ENCODE assay signal across 2 cellular contexts in genomic region chr4:85824166-85824945, GRCh38.
TF ChIP-seq lines count a peak whose summit lies in the region.

No MANE protein-coding gene starts in this region.

TF ChIP-seq in IMR-90, 13 proteins besides CTCF, POLR2A, EP300 and RAD21:
- TF ChIP-seq ELK1 (IDR thresholded peaks at IDR 0.05; ENCODE audit: borderline replicate concordance, low read depth, low read length) (no peak), SMC3 (IDR thresholded peaks at IDR 0.05; ENCODE audit: low read depth, low read length) (no peak), CEBPB (IDR thresholded peaks at IDR 0.05; ENCODE audit: low read depth, low read length) (no peak), NFE2L2 (IDR thresholded peaks at IDR 0.05; ENCODE audit: low read depth, low read length) (no peak)

TF ChIP-seq in H1, 55 proteins besides CTCF, POLR2A, EP300 and RAD21:
- TF ChIP-seq MAFK (IDR thresholded peaks at IDR 0.05; ENCODE audit: low read depth, low read length), result no peak
- no peak for TF ChIP-seq ZNF274 (IDR thresholded peaks at IDR 0.05; ENCODE audit: borderline replicate concordance, extremely low read depth, low read length)
- no peak for TF ChIP-seq CEBPB (IDR thresholded peaks at IDR 0.05; ENCODE audit: low read depth, low read length)
- no peak for TF ChIP-seq TBP (IDR thresholded peaks at IDR 0.05; ENCODE audit: low read depth, low read length)
- TF ChIP-seq RFX5 (IDR thresholded peaks at IDR 0.05; ENCODE audit: borderline replicate concordance, low read depth, low read length), result no peak
- TF ChIP-seq GTF2F1 (IDR thresholded peaks at IDR 0.05; ENCODE audit: borderline replicate concordance, low read depth, low read length), result no peak
- no peak for TF ChIP-seq BCL11A (IDR thresholded peaks at IDR 0.05; ENCODE audit: low read depth in 2 of 2, low read length in 2 of 2)
- no peak for TF ChIP-seq NRF1 (IDR thresholded peaks at IDR 0.05; ENCODE audit: low read depth, low read length)
- no peak for TF ChIP-seq KDM4A (IDR thresholded peaks at IDR 0.05; ENCODE audit: low read depth, low read length, severe bottlenecking)
- TF ChIP-seq, protein P1, sequence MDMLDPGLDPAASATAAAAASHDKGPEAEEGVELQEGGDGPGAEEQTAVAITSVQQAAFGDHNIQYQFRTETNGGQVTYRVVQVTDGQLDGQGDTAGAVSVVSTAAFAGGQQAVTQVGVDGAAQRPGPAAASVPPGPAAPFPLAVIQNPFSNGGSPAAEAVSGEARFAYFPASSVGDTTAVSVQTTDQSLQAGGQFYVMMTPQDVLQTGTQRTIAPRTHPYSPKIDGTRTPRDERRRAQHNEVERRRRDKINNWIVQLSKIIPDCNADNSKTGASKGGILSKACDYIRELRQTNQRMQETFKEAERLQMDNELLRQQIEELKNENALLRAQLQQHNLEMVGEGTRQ (IDR thresholded peaks at IDR 0.05; ENCODE audit: low read length), result no peak
- TF ChIP-seq SP1 (IDR thresholded peaks at IDR 0.05; ENCODE audit: low read depth, low read length), result no peak
- no peak for TF ChIP-seq POLR2AphosphoS5 (IDR thresholded peaks at IDR 0.05; ENCODE audit: low read depth, low read length)
- no peak for TF ChIP-seq CHD2 (IDR thresholded peaks at IDR 0.05; ENCODE audit: low read length)
- TF ChIP-seq KDM5A (IDR thresholded peaks at IDR 0.05; ENCODE audit: low read length), result no peak
- TF ChIP-seq, protein P2, sequence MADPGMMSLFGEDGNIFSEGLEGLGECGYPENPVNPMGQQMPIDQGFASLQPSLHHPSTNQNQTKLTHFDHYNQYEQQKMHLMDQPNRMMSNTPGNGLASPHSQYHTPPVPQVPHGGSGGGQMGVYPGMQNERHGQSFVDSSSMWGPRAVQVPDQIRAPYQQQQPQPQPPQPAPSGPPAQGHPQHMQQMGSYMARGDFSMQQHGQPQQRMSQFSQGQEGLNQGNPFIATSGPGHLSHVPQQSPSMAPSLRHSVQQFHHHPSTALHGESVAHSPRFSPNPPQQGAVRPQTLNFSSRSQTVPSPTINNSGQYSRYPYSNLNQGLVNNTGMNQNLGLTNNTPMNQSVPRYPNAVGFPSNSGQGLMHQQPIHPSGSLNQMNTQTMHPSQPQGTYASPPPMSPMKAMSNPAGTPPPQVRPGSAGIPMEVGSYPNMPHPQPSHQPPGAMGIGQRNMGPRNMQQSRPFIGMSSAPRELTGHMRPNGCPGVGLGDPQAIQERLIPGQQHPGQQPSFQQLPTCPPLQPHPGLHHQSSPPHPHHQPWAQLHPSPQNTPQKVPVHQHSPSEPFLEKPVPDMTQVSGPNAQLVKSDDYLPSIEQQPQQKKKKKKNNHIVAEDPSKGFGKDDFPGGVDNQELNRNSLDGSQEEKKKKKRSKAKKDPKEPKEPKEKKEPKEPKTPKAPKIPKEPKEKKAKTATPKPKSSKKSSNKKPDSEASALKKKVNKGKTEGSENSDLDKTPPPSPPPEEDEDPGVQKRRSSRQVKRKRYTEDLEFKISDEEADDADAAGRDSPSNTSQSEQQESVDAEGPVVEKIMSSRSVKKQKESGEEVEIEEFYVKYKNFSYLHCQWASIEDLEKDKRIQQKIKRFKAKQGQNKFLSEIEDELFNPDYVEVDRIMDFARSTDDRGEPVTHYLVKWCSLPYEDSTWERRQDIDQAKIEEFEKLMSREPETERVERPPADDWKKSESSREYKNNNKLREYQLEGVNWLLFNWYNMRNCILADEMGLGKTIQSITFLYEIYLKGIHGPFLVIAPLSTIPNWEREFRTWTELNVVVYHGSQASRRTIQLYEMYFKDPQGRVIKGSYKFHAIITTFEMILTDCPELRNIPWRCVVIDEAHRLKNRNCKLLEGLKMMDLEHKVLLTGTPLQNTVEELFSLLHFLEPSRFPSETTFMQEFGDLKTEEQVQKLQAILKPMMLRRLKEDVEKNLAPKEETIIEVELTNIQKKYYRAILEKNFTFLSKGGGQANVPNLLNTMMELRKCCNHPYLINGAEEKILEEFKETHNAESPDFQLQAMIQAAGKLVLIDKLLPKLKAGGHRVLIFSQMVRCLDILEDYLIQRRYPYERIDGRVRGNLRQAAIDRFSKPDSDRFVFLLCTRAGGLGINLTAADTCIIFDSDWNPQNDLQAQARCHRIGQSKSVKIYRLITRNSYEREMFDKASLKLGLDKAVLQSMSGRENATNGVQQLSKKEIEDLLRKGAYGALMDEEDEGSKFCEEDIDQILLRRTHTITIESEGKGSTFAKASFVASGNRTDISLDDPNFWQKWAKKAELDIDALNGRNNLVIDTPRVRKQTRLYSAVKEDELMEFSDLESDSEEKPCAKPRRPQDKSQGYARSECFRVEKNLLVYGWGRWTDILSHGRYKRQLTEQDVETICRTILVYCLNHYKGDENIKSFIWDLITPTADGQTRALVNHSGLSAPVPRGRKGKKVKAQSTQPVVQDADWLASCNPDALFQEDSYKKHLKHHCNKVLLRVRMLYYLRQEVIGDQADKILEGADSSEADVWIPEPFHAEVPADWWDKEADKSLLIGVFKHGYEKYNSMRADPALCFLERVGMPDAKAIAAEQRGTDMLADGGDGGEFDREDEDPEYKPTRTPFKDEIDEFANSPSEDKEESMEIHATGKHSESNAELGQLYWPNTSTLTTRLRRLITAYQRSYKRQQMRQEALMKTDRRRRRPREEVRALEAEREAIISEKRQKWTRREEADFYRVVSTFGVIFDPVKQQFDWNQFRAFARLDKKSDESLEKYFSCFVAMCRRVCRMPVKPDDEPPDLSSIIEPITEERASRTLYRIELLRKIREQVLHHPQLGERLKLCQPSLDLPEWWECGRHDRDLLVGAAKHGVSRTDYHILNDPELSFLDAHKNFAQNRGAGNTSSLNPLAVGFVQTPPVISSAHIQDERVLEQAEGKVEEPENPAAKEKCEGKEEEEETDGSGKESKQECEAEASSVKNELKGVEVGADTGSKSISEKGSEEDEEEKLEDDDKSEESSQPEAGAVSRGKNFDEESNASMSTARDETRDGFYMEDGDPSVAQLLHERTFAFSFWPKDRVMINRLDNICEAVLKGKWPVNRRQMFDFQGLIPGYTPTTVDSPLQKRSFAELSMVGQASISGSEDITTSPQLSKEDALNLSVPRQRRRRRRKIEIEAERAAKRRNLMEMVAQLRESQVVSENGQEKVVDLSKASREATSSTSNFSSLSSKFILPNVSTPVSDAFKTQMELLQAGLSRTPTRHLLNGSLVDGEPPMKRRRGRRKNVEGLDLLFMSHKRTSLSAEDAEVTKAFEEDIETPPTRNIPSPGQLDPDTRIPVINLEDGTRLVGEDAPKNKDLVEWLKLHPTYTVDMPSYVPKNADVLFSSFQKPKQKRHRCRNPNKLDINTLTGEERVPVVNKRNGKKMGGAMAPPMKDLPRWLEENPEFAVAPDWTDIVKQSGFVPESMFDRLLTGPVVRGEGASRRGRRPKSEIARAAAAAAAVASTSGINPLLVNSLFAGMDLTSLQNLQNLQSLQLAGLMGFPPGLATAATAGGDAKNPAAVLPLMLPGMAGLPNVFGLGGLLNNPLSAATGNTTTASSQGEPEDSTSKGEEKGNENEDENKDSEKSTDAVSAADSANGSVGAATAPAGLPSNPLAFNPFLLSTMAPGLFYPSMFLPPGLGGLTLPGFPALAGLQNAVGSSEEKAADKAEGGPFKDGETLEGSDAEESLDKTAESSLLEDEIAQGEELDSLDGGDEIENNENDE (IDR thresholded peaks at IDR 0.05; ENCODE audit: insufficient replicate concordance, low read length), result no peak
- no peak for TF ChIP-seq SP2 (IDR thresholded peaks at IDR 0.05; ENCODE audit: low read length)
- TF ChIP-seq BACH1 (IDR thresholded peaks at IDR 0.05; ENCODE audit: low read length), result no peak
- TF ChIP-seq E2F6 (IDR thresholded peaks at IDR 0.05), result no peak
- no peak for TF ChIP-seq HDAC6 (IDR thresholded peaks at IDR 0.05; ENCODE audit: low read depth, low read length)
- TF ChIP-seq ASH2L (IDR thresholded peaks at IDR 0.05; ENCODE audit: low read length), result no peak
TF ChIP-seq in H1: peak in this region for 0.
